9 cellular contexts compared by ENCODE assay signal in the genomic region with DNA sequence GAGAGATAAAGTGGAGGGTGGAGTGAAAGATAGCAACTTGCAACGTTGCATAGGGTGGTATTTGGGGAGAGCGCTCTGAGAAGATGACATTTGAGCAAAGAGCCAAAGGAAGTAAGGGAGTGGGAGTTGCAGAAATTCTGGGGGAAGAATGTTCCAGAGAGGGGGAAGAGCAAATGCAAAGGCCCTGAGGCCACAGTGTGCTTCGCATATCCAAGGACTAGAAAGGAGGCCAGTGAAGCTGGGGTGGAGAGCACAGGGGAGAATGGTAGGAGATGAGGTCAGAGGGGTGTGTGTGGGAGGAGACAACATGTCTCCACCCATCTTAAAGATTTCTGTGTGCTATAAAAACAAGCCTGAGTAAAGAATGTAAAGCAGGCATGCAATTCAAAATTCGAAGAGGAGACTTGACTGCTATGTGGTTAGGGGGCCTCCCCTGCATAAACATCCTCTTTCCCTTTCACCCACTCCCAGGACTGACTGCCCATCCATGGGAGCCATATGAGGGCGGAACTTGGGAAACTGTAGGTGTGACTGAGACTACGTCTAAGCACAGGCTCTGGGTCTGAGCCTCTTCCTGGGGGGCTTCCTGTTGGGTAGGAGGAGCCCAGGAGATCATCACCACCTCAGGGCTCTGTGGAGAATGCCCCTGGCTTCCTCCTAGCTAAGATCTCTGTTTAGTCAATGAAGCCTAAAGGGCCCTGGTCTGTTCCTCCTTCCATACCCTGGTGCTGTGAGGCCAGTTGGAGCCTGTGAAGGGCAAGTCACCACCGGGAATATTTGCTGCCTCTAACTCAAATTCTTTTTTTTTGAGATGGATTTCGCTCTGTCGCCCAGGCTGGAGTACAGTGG. TPM values are rescaled to one million over a fixed set of nuclear protein-coding genes. Genes with fewer than 3 reads are reported as not detected.
A peak's percentile ranks its signal among the peaks of the same experiment; 100 is the strongest.
DNase-seq lines count a peak whose midpoint lies in the region; ATAC-seq, FAIRE-seq and TF ChIP-seq lines count a peak whose summit lies in the region.
"Had no signal": no experiment of that assay in that cellular context is flagged by ENCODE, and none has a peak within 500 bp of the region (broad histone marks: within the 10 kb centered on the region; RNA-seq: fewer than 3 reads in every experiment).

No MANE protein-coding gene starts in this region.

- no peaks in the 10 kb centered on the region for H3K9me3 Mint-ChIP-seq in natural killer cell
- H3K9me3 Mint-ChIP-seq: central memory CD8-positive, alpha-beta T cell had no signal

- H3K4me1 ChIP-seq in OCI-LY7 (ENCODE audit: insufficient read depth, low read length, poor library complexity, severe bottlenecking) (peaks cover 44% of the 10 kb centered on the region), endothelial cell of umbilical vein (ENCODE audit: control insufficient read depth, extremely low read depth, insufficient read depth, low read length) (peaks cover 17% of the 10 kb centered on the region), skeletal muscle satellite cell (ENCODE audit: control insufficient read depth, insufficient read depth, low read length) (peaks cover 24% of the 10 kb centered on the region)

- peak; percentile 83 for FAIRE-seq in GM19239 (lab: Jason Lieb, UNC)
- peak; percentile 33 for FAIRE-seq in endothelial cell of umbilical vein (lab: Jason Lieb, UNC)

- H2AFZ ChIP-seq in OCI-LY7 (ENCODE audit: low read length) (peak overlapping the region; percentile 84), endothelial cell of umbilical vein (ENCODE audit: low read depth, low read length) (peak overlapping the region; percentile 61)

- dilution Hi-C loops in endothelial cell of umbilical vein (cut with MboI; ENCODE audit: extremely low pct_ligation_motif_present, low sequenced_read_pairs), result no loop called here

- TF ChIP-seq CTCF in OCI-LY7 (conservative IDR thresholded peaks at IDR 0.05; ENCODE audit: low read length) (no peak), endothelial cell of umbilical vein (IDR thresholded peaks at IDR 0.05; ENCODE audit: extremely low read depth in 1 of 2, insufficient read depth in 1 of 2, low read depth in 1 of 2, low read length in 2 of 2) (no peak), natural killer cell (IDR thresholded peaks at IDR 0.05) (no peak)

- H3K36me3 ChIP-seq in OCI-LY7 (ENCODE audit: insufficient read depth, low read length) (no peaks in the 10 kb centered on the region), endothelial cell of umbilical vein (ENCODE audit: control insufficient read depth in 2 of 2, extremely low read depth in 1 of 2, insufficient read depth in 2 of 2, low read length in 2 of 2) (no peaks in the 10 kb centered on the region), skeletal muscle satellite cell (ENCODE audit: insufficient read depth, low read length) (no peaks in the 10 kb centered on the region)

- BruUV-seq in OCI-LY7 (replicated peaks; lab: Mats Ljungman, UMichigan) (no TSS peak), endothelial cell of umbilical vein (replicated peaks; lab: Mats Ljungman, UMichigan) (no TSS peak)

- peak overlapping the region; percentile 49 for H3K4me2 ChIP-seq in OCI-LY7 (ENCODE audit: low read length)
- H3K4me2 ChIP-seq in endothelial cell of umbilical vein (ENCODE audit: insufficient read depth, low read length), result no peak overlapping the region
- H3K4me2 ChIP-seq in skeletal muscle satellite cell (ENCODE audit: low read length), result peak overlapping the region; percentile 13

- POLR2A ChIA-PET in OCI-LY7 (lab: Charles Lee), result interaction anchor here (0.6 kb wide), 1 partner anchor 104 kb away, joined by 3 read pairs; no protein-coding TSS in a partner anchor
- POLR2A ChIA-PET in endothelial cell of umbilical vein (lab: Charles Lee), result no interaction called here

- no peak overlapping the region for H3K27ac Mint-ChIP-seq in natural killer cell

- CTCF ChIA-PET in OCI-LY7 (lab: Charles Lee; ENCODE audit: unreplicated experiment) (no interaction called here), endothelial cell of umbilical vein (lab: Charles Lee) (interaction anchor here (1.2 to 1.5 kb wide), 2 partner anchors 10 to 54 kb away, joined by 3 read pairs; no protein-coding TSS in a partner anchor)

- peaks cover 0 to 15% of the 10 kb centered on the region in 2 donors for H3K4me1 Mint-ChIP-seq in natural killer cell

- H3K4me3 Mint-ChIP-seq in natural killer cell, result no peak overlapping the region
- H3K4me3 Mint-ChIP-seq: central memory CD8-positive, alpha-beta T cell had no signal

- H4K20me1 ChIP-seq in OCI-LY7 (ENCODE audit: insufficient read depth, low read length) (no peaks in the 10 kb centered on the region), endothelial cell of umbilical vein (replicated peaks; ENCODE audit: control insufficient read depth, extremely low read depth, insufficient read depth, low read length) (no peaks in the 10 kb centered on the region)

- no peak for ATAC-seq in HG03025 (IDR thresholded peaks at IDR 0.05; ENCODE audit: low FRiP score, unreplicated experiment)
- no peak for ATAC-seq in GM19463 (IDR thresholded peaks at IDR 0.05; ENCODE audit: unreplicated experiment)
- no peak for ATAC-seq in natural killer cell

- no peaks in the 10 kb centered on the region for H3K36me3 Mint-ChIP-seq in natural killer cell

- H3K4me3 ChIP-seq in OCI-LY7 (ENCODE audit: low read depth, low read length, poor library complexity, severe bottlenecking), result no peak overlapping the region
- no peak overlapping the region for H3K4me3 ChIP-seq in endothelial cell of umbilical vein (replicated peaks in 1 of 3; ENCODE audit: insufficient read depth in 1 of 3, low read depth in 1 of 3, low read length in 3 of 3)
- no peak overlapping the region for H3K4me3 ChIP-seq in skeletal muscle satellite cell (ENCODE audit: low read length)

- H3K9me2 ChIP-seq in OCI-LY7 (ENCODE audit: insufficient read depth, low read length), result no peaks in the 10 kb centered on the region

- DNase-seq in GM19239 (ENCODE audit: insufficient read length, low spot score) (no peak), OCI-LY7 (ENCODE audit: low spot score) (peak; percentile 25), endothelial cell of umbilical vein (ENCODE audit: low read depth, low spot score) (no peak), natural killer cell (no peak)
- DNase-seq: midbrain had no signal

- H3K9me3 ChIP-seq in OCI-LY7 (ENCODE audit: low read length) (no peaks in the 10 kb centered on the region), endothelial cell of umbilical vein (replicated peaks; ENCODE audit: control insufficient read depth, insufficient read depth, low read length) (no peaks in the 10 kb centered on the region), skeletal muscle satellite cell (replicated peaks; ENCODE audit: low read length) (no peaks in the 10 kb centered on the region)

- peaks cover 0 to 17% of the 10 kb centered on the region in 2 donors for H3K27me3 Mint-ChIP-seq in natural killer cell (ENCODE audit: low read depth in 2 of 2)

- no peaks in the 10 kb centered on the region for H3K9me1 ChIP-seq in endothelial cell of umbilical vein (replicated peaks; ENCODE audit: control insufficient read depth, extremely low read depth, insufficient read depth, low read length)

- no peaks in the 10 kb centered on the region for H3K27me3 ChIP-seq in endothelial cell of umbilical vein (ENCODE audit: control insufficient read depth in 2 of 2, insufficient read depth in 2 of 2, low read length in 2 of 2)
- no peaks in the 10 kb centered on the region for H3K27me3 ChIP-seq in skeletal muscle satellite cell (ENCODE audit: control insufficient read depth, insufficient read depth, low read length)

- intact Hi-C loops in OCI-LY7 (cut with micrococcal nuclease; ENCODE audit: unreplicated experiment) (loop anchor here (5.0 to 10.0 kb wide), 4 partner anchors 208 to 1215 kb away; a partner anchor contains a TSS), endothelial cell of umbilical vein (cut with micrococcal nuclease) (no loop called here), natural killer cell (cut with micrococcal nuclease) (no loop called here)

- H3K27ac ChIP-seq in OCI-LY7 (ENCODE audit: low read depth, low read length, poor library complexity, severe bottlenecking) (peak overlapping the region; percentile 22), endothelial cell of umbilical vein (ENCODE audit: insufficient read depth, low read depth, low read length) (no peak overlapping the region)

- peaks cover 15% of the 10 kb centered on the region for H3K79me2 ChIP-seq in OCI-LY7 (ENCODE audit: insufficient read depth, low read depth, low read length)
- peaks cover 21% of the 10 kb centered on the region for H3K79me2 ChIP-seq in endothelial cell of umbilical vein (ENCODE audit: control insufficient read depth, insufficient read depth, low read length)

- H3K9ac ChIP-seq in endothelial cell of umbilical vein (replicated peaks; ENCODE audit: extremely low read depth, insufficient read depth, low read length) (no peak overlapping the region), skeletal muscle satellite cell (ENCODE audit: low read depth, low read length) (peak overlapping the region; percentile 23)

- no peak for TF ChIP-seq POLR2A in endothelial cell of umbilical vein (IDR thresholded peaks at IDR 0.05; ENCODE audit: low read depth, low read length)

TF ChIP-seq in endothelial cell of umbilical vein, 7 proteins besides CTCF, POLR2A, EP300 and RAD21 (continues in another document):
- TF ChIP-seq GATA2 (IDR thresholded peaks at IDR 0.05; ENCODE audit: insufficient read depth, insufficient read length, low read depth, low read length) (no peak), JUN (IDR thresholded peaks at IDR 0.05; ENCODE audit: borderline replicate concordance, insufficient read depth, insufficient read length, low read depth) (no peak), MYC (IDR thresholded peaks at IDR 0.05; ENCODE audit: low read depth, low read length) (no peak), EZH2 (IDR thresholded peaks at IDR 0.05; ENCODE audit: borderline replicate concordance, low read depth, low read length, severe bottlenecking) (no peak), FOS (IDR thresholded peaks at IDR 0.05; ENCODE audit: borderline replicate concordance, insufficient read depth, low read length) (no peak)

RNA-seq across cellular contexts. Expression of a gene that starts 2.9 kb away (rescaled TPM):
- total RNA-seq in OCI-LY7 (2014; rRNA removed; shearing (Covaris generic)), result 35.5 and 35.7 TPM in 2 replicates
- total RNA-seq in OCI-LY7 (2022) (113 and 116 TPM in 2 replicates), endothelial cell of umbilical vein (330 and 333 TPM in 2 replicates), natural killer cell (10 to 100 TPM in 1 of 3 donors, 1 to 10 TPM in 2; 3.8 to 11.5 (median 5.0) TPM)
- polyA plus RNA-seq in endothelial cell of umbilical vein, result 76.6 and 97.5 TPM in 2 replicates
- polyA plus RNA-seq in endothelial cell of umbilical vein (2011; cell fraction: cytosol; rRNA removed), result 122 and 128 TPM in 2 replicates
- 67.0 and 84.4 TPM in 2 replicates for polyA plus RNA-seq in endothelial cell of umbilical vein (2011; cell fraction: nucleus; rRNA removed)
- 156 and 227 TPM in 2 replicates for polyA plus RNA-seq in endothelial cell of umbilical vein (2012)
- 74.9 and 89.1 TPM in 2 replicates for polyA minus RNA-seq in endothelial cell of umbilical vein
- polyA minus RNA-seq in endothelial cell of umbilical vein (2011; cell fraction: cytosol; rRNA and poly(A)+ RNA removed), result 65.3 TPM
- 74.6 and 101 TPM in 2 replicates for polyA minus RNA-seq in endothelial cell of umbilical vein (2011; cell fraction: nucleus; rRNA and poly(A)+ RNA removed)
- total RNA-seq in skeletal muscle satellite cell (2012; rRNA removed), result 271 and 344 TPM in 2 replicates
